8 cellular contexts compared by ENCODE assay signal in the genomic region with DNA sequence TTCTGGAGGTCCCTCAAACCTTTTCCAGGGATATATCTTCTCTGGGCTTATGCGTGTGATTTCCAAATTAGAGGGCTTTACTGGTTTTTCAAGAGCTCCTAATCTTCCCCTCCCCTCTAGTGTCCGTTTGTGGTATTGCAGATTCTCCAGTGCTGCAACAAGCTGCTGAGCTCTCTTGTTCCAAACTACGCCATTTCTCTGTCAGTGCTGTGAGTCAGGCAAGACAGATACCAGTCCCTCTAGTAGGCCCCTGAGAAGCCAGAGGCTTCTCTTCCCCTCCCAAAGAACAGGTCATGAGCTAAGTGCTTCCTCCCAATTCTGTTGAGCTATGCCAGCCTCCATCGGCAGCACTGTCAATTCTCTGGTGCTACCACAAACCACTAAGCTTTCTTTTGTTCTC.
A peak's percentile ranks its signal among the peaks of the same experiment; 100 is the strongest.
DNase-seq lines count a peak whose midpoint lies in the region; ATAC-seq and TF ChIP-seq lines count a peak whose summit lies in the region.

No MANE protein-coding gene starts in this region.

- H3K9me3 ChIP-seq in CD4-positive, CD25-positive, alpha-beta regulatory T cell (ENCODE audit: control insufficient read depth in 2 of 2, low read length in 2 of 2) = peaks cover 0 to 1% of the 10 kb centered on the region in 2 experiments
- H3K9me3 ChIP-seq in HEK293 (ENCODE audit: control insufficient read depth, insufficient read depth, low read depth, low read length) (no peaks in the 10 kb centered on the region), OCI-LY3 (ENCODE audit: insufficient read depth, low read length) (no peaks in the 10 kb centered on the region), gastroesophageal sphincter (no peaks in the 10 kb centered on the region), gastrocnemius medialis (peaks cover 0 to 3% (median 0%) of the 10 kb centered on the region in 3 donors), aorta (ENCODE audit: control insufficient read depth, low read length) (no peaks in the 10 kb centered on the region)

- H4K20me1 ChIP-seq in OCI-LY3 (ENCODE audit: insufficient read depth, low read length) = no peaks in the 10 kb centered on the region

- H3K9me3 Mint-ChIP-seq in CD4-positive, CD25-positive, alpha-beta regulatory T cell = peaks cover 0 to 12% (median 0%) of the 10 kb centered on the region in 7 donors
- peaks cover 0 to 2% of the 10 kb centered on the region in 2 donors for H3K9me3 Mint-ChIP-seq in activated T-cell treated with anti-CD3 and anti-CD28 coated beads, Interleukin-2, amount 50 U/mL, for 72 hours

- TF ChIP-seq CTCF in HEK293 (tag by site-specific recombination; IDR thresholded peaks at IDR 0.05) (no peak), OCI-LY3 (IDR thresholded peaks at IDR 0.05; ENCODE audit: low read depth, low read length) (peak; percentile 76), gastroesophageal sphincter (IDR thresholded peaks at IDR 0.05) (peak; percentile 79 to 84 (median 82)), gastrocnemius medialis (IDR thresholded peaks at IDR 0.05 in 4 of 5, conservative IDR thresholded peaks at IDR 0.05 in 1 of 5) (peak; percentile 38 to 75 (median 65))

- no peak overlapping the region for H3K4me2 ChIP-seq in OCI-LY3 (ENCODE audit: low read length)

- in situ Hi-C loops in gastrocnemius medialis (cut with MboI; ENCODE audit: low sequenced_read_pairs in 4 of 4) = no loop called here

- peaks cover 0 to 11% (median 7%) of the 10 kb centered on the region in 4 donors for H3K4me1 Mint-ChIP-seq in CD4-positive, CD25-positive, alpha-beta regulatory T cell
- peaks cover 24% of the 10 kb centered on the region for H3K4me1 Mint-ChIP-seq in activated T-cell treated with anti-CD3 and anti-CD28 coated beads, Interleukin-2, amount 50 U/mL, for 72 hours (ENCODE audit: low read depth)

- 90 to 100% methylated on average over 1 to 2 of the region's 4 CpGs for WGBS in gastroesophageal sphincter (ENCODE audit: low coverage in 1 of 2), 2 donors
- WGBS in aorta, 2 donors = 62 to 65% methylated on average over 4 of the region's 4 CpGs

- H3K36me3 Mint-ChIP-seq in CD4-positive, CD25-positive, alpha-beta regulatory T cell = peaks cover 13% of the 10 kb centered on the region
- H3K36me3 Mint-ChIP-seq in activated T-cell treated with anti-CD3 and anti-CD28 coated beads, Interleukin-2, amount 50 U/mL, for 72 hours (ENCODE audit: insufficient read depth in 2 of 2) = peaks cover 13 to 26% of the 10 kb centered on the region in 2 donors

- H3K36me3 ChIP-seq in CD4-positive, CD25-positive, alpha-beta regulatory T cell (ENCODE audit: control insufficient read depth, insufficient read depth, low read length) = no peaks in the 10 kb centered on the region
- H3K36me3 ChIP-seq in HEK293 (ENCODE audit: control insufficient read depth in 2 of 2, insufficient read depth in 1 of 2, low read length in 2 of 2) (no peaks in the 10 kb centered on the region), OCI-LY3 (replicated peaks; ENCODE audit: low read depth, low read length) (peaks cover 4% of the 10 kb centered on the region), gastroesophageal sphincter (no peaks in the 10 kb centered on the region), gastrocnemius medialis (no peaks in the 10 kb centered on the region), aorta (ENCODE audit: control insufficient read depth in 1 of 2, insufficient read depth in 2 of 2, low read length in 1 of 2) (no peaks in the 10 kb centered on the region)

- no peak for TF ChIP-seq EP300 in gastroesophageal sphincter (IDR thresholded peaks at IDR 0.05)

- no peak for TF ChIP-seq POLR2A in gastroesophageal sphincter (IDR thresholded peaks at IDR 0.05)
- no peak for TF ChIP-seq POLR2A in gastrocnemius medialis (IDR thresholded peaks at IDR 0.05)

- peaks cover 4% of the 10 kb centered on the region for H3K4me1 ChIP-seq in CD4-positive, CD25-positive, alpha-beta regulatory T cell (ENCODE audit: control insufficient read depth, insufficient read depth, low read length, poor library complexity, severe bottlenecking)
- H3K4me1 ChIP-seq in HEK293 (ENCODE audit: control insufficient read depth, insufficient read depth, low read length) (no peaks in the 10 kb centered on the region), OCI-LY3 (ENCODE audit: low read length) (peaks cover 17% of the 10 kb centered on the region), gastroesophageal sphincter (peaks cover 0 to 39% (median 0%) of the 10 kb centered on the region in 3 donors), gastrocnemius medialis (peaks cover 8 to 9% of the 10 kb centered on the region in 2 donors), aorta (ENCODE audit: control insufficient read depth in 1 of 2, insufficient read depth in 2 of 2, low read length in 2 of 2) (no peaks in the 10 kb centered on the region)

- POLR2A ChIA-PET in HEK293 (lab: Yijun Ruan, JAX) = interaction anchor here (0.8 kb wide), 1 partner anchor 498 kb away, joined by 11 read pairs; no protein-coding TSS in a partner anchor

- H3K4me3 Mint-ChIP-seq in CD4-positive, CD25-positive, alpha-beta regulatory T cell = no peak overlapping the region
- H3K4me3 Mint-ChIP-seq in activated T-cell treated with anti-CD3 and anti-CD28 coated beads, Interleukin-2, amount 50 U/mL, for 72 hours = peak overlapping the region in 1 of 2 donors; percentile 9

- peak; percentile 20 to 80 (median 36) for DNase-seq in CD4-positive, CD25-positive, alpha-beta regulatory T cell
- peak; percentile 65 to 80 for DNase-seq in activated T-cell treated with anti-CD3 and anti-CD28 coated beads, Interleukin-2, amount 50 U/mL, for 72 hours
- DNase-seq in gastrocnemius medialis (no peak), aorta (no peak)

- no peaks in the 10 kb centered on the region for H3K79me2 ChIP-seq in OCI-LY3 (ENCODE audit: low read length)

- H3K9ac ChIP-seq in OCI-LY3 (ENCODE audit: low read length) = no peak overlapping the region

- intact Hi-C loops in gastrocnemius medialis (cut with DNase I; ENCODE audit: low total_unique reads) (loop anchor here (10.0 kb wide), 1 partner anchor 483 kb away; no protein-coding TSS in a partner anchor), aorta (cut with DNase I) (no loop called here)

- no peak overlapping the region for H3K27ac ChIP-seq in CD4-positive, CD25-positive, alpha-beta regulatory T cell (ENCODE audit: insufficient read depth, low read length, poor library complexity, severe bottlenecking)
- H3K27ac ChIP-seq in HEK293 (ENCODE audit: extremely low read depth, low read depth, low read length) (no peak overlapping the region), OCI-LY3 (ENCODE audit: low read length) (no peak overlapping the region), gastroesophageal sphincter (no peak overlapping the region), gastrocnemius medialis (no peak overlapping the region), aorta (ENCODE audit: low read depth in 1 of 2, low read length in 2 of 2) (no peak overlapping the region)

- no peaks in the 10 kb centered on the region for H3K27me3 ChIP-seq in CD4-positive, CD25-positive, alpha-beta regulatory T cell (ENCODE audit: control insufficient read depth, insufficient read depth, low read length)
- no peaks in the 10 kb centered on the region for H3K27me3 ChIP-seq in OCI-LY3 (ENCODE audit: low read depth, low read length)
- H3K27me3 ChIP-seq in gastroesophageal sphincter = no peaks in the 10 kb centered on the region
- no peaks in the 10 kb centered on the region for H3K27me3 ChIP-seq in gastrocnemius medialis
- no peaks in the 10 kb centered on the region for H3K27me3 ChIP-seq in aorta (ENCODE audit: control insufficient read depth in 1 of 2, insufficient read depth in 2 of 2, low read length in 1 of 2)

- ATAC-seq in CD4-positive, CD25-positive, alpha-beta regulatory T cell (ENCODE audit: low read depth in 2 of 2) = peak in 1 of 2 donors; percentile 42
- peak; percentile 86 to 91 for ATAC-seq in activated T-cell treated with anti-CD3 and anti-CD28 coated beads, Interleukin-2, amount 50 U/mL, for 72 hours (replicated peaks in 1 of 2)
- ATAC-seq in gastroesophageal sphincter (peak; percentile 58), gastrocnemius medialis (peak in 1 of 2 donors; percentile 36), HG03378 (IDR thresholded peaks at IDR 0.05; ENCODE audit: unreplicated experiment) (no peak), aorta (ENCODE audit: low FRiP score) (no peak)

- H3K27me3 Mint-ChIP-seq in CD4-positive, CD25-positive, alpha-beta regulatory T cell = no peaks in the 10 kb centered on the region
- no peaks in the 10 kb centered on the region for H3K27me3 Mint-ChIP-seq in activated T-cell treated with anti-CD3 and anti-CD28 coated beads, Interleukin-2, amount 50 U/mL, for 72 hours (ENCODE audit: low read depth)

- CTCF ChIA-PET in HEK293 (lab: Yijun Ruan, JAX) = interaction anchor here (0.6 to 2.3 kb wide), 36 partner anchors 9 to 937 kb away, joined by 3 to 34 read pairs (median 3); no protein-coding TSS in a partner anchor

- H3K27ac Mint-ChIP-seq in CD4-positive, CD25-positive, alpha-beta regulatory T cell = no peak overlapping the region
- H3K27ac Mint-ChIP-seq in activated T-cell treated with anti-CD3 and anti-CD28 coated beads, Interleukin-2, amount 50 U/mL, for 72 hours = peak overlapping the region; percentile 43

- H2AFZ ChIP-seq in OCI-LY3 (ENCODE audit: low read depth, low read length) = no peak overlapping the region

- H3K4me3 ChIP-seq in CD4-positive, CD25-positive, alpha-beta regulatory T cell (ENCODE audit: low read depth, low read length) = no peak overlapping the region
- H3K4me3 ChIP-seq in HEK293 (ENCODE audit: low read depth, low read length) (no peak overlapping the region), OCI-LY3 (ENCODE audit: low read length) (no peak overlapping the region), gastroesophageal sphincter (no peak overlapping the region), gastrocnemius medialis (no peak overlapping the region), aorta (ENCODE audit: low read length in 2 of 2) (no peak overlapping the region)

TF ChIP-seq in HEK293, 187 proteins besides CTCF, POLR2A, EP300 and RAD21 (continues in another document):
- TF ChIP-seq BCL11A (tag by site-specific recombination; IDR thresholded peaks at IDR 0.05; ENCODE audit: low read depth) = no peak
- TF ChIP-seq, protein P1, sequence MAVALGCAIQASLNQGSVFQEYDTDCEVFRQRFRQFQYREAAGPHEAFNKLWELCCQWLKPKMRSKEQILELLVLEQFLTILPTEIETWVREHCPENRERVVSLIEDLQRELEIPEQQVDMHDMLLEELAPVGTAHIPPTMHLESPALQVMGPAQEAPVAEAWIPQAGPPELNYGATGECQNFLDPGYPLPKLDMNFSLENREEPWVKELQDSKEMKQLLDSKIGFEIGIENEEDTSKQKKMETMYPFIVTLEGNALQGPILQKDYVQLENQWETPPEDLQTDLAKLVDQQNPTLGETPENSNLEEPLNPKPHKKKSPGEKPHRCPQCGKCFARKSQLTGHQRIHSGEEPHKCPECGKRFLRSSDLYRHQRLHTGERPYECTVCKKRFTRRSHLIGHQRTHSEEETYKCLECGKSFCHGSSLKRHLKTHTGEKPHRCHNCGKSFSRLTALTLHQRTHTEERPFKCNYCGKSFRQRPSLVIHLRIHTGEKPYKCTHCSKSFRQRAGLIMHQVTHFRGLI (tag by site-specific recombination; IDR thresholded peaks at IDR 0.05) = no peak

Comparison
In these comparisons a context has a peak if more than half of its experiments do, and no peak if none do; other contexts are left out.
1. ATAC-seq: peak in activated T-cell treated with anti-CD3 and anti-CD28 coated beads, Interleukin-2, amount 50 U/mL, for 72 hours (2 of 2) and gastroesophageal sphincter (single experiment); none in HG03378 (single experiment) and aorta (single experiment).
2. DNase-seq: peak in CD4-positive, CD25-positive, alpha-beta regulatory T cell (3 of 3) and activated T-cell treated with anti-CD3 and anti-CD28 coated beads, Interleukin-2, amount 50 U/mL, for 72 hours (2 of 2); none in gastrocnemius medialis (0 of 2) and aorta (0 of 2).